12 cellular contexts compared by ENCODE assay signal in the genomic region with DNA sequence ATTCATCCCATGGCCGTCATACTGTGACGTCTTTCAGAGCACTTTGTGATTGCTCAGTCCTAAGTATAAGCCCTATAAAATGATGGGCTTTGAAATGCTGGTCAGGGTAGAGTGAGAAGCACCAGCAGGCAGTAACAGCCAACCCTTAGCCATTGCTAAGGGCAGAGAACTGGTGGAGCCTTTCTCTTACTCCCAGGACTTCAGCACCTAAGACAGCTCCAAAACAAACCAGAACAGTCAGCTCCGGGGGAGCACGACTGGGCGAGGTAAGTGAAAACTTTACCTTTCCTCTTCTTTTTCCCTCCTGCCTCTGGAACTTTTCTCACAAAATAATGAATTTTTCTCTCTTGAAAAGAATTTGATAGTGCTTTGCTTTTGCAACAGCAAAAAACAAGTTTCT. TPM values are rescaled to one million over a fixed set of nuclear protein-coding genes. Genes with fewer than 3 reads are reported as not detected.
A peak's percentile ranks its signal among the peaks of the same experiment; 100 is the strongest.
DNase-seq lines count a peak whose midpoint lies in the region; TF ChIP-seq lines count a peak whose summit lies in the region.
"Had no signal": no experiment of that assay in that cellular context is flagged by ENCODE, and none has a peak within 500 bp of the region (broad histone marks: within the 10 kb centered on the region; RNA-seq: fewer than 3 reads in every experiment).

A gene (plus strand): TSS at position 104 of the 400 bp plus-strand sequence. CDS start 1,381 bp downstream, outside the sequence.

- H3K27ac ChIP-seq in neural progenitor cell: no peak within 1 kb of the TSS
- H3K27ac ChIP-seq: gastrocnemius medialis had no signal

- H3K4me1 Mint-ChIP-seq in neural progenitor cell: no peaks in the 10 kb centered on the region

- no peaks in the 10 kb centered on the region for H3K9me3 Mint-ChIP-seq in neural progenitor cell

- DNase-seq in H7 (peak; percentile 32), NT2/D1 (ENCODE audit: low read depth, low spot score) (peak; percentile 35), dermis blood vessel endothelial cell (peak; percentile 62), neural progenitor cell (ENCODE audit: low spot score) (peak; percentile 82), GDM1 (lab: John Stamatoyannopoulos, UW) (no peak), SKM-1 (lab: John Stamatoyannopoulos, UW; ENCODE audit: unreplicated experiment) (no peak), GM10266 (ENCODE audit: extremely low spot score) (no peak), SHP77 treated with DMSO at 0.1 percent for 48 hours (lab: John Stamatoyannopoulos, UW) (no peak)
- DNase-seq: activated gamma-delta T cell treated with Interleukin-2 at 50 U/mL for 16 hours, gastrocnemius medialis, GOT3, SW 1271 had no signal

- no peak within 1 kb of the TSS for H3K4me3 ChIP-seq in H7 (ENCODE audit: insufficient read depth, low read depth, low read length)
- H3K4me3 ChIP-seq in NT2/D1 (ENCODE audit: insufficient read length, low read depth): no peak within 1 kb of the TSS
- H3K4me3 ChIP-seq in neural progenitor cell: no peak within 1 kb of the TSS
- H3K4me3 ChIP-seq: gastrocnemius medialis had no signal

- no peak within 1 kb of the TSS for H3K27ac Mint-ChIP-seq in neural progenitor cell

- TF ChIP-seq CTCF in neural progenitor cell (IDR thresholded peaks at IDR 0.05) (no peak), GM10266 (IDR thresholded peaks at IDR 0.05; ENCODE audit: control insufficient read depth, insufficient read depth, low read depth, missing control alignments) (no peak)

- no peak within 1 kb of the TSS for H2AFZ ChIP-seq in neural progenitor cell (replicated peaks)

- H3K36me3 Mint-ChIP-seq in neural progenitor cell: no peaks in the 10 kb centered on the region

- H4K20me1 ChIP-seq in neural progenitor cell (ENCODE audit: low read depth): no peaks in the 10 kb centered on the region

- peaks cover 2% of the 10 kb centered on the region for H3K27me3 Mint-ChIP-seq in neural progenitor cell (ENCODE audit: insufficient read depth, low read depth)

- H3K4me2 ChIP-seq in neural progenitor cell: no peak within 1 kb of the TSS

- H3K4me1 ChIP-seq in NT2/D1 (ENCODE audit: insufficient read depth, insufficient read length): no peaks in the 10 kb centered on the region
- H3K4me1 ChIP-seq in neural progenitor cell: no peaks in the 10 kb centered on the region
- H3K4me1 ChIP-seq: gastrocnemius medialis had no signal

- H3F3A ChIP-seq in neural progenitor cell (ENCODE audit: low read depth): no peaks in the 10 kb centered on the region

- H3K4me3 Mint-ChIP-seq in neural progenitor cell: no peak within 1 kb of the TSS

- no peaks in the 10 kb centered on the region for H3K79me2 ChIP-seq in neural progenitor cell (ENCODE audit: low read depth)

- H3K9me3 ChIP-seq in NT2/D1 (ENCODE audit: insufficient read depth, low read length) (no peaks in the 10 kb centered on the region), neural progenitor cell (ENCODE audit: low read depth) (no peaks in the 10 kb centered on the region)
- H3K9me3 ChIP-seq: gastrocnemius medialis had no signal

- H3K27me3 ChIP-seq in H7 (ENCODE audit: control insufficient read depth, insufficient read depth, low read length) (no peaks in the 10 kb centered on the region), NT2/D1 (ENCODE audit: insufficient read depth, insufficient read length) (no peaks in the 10 kb centered on the region), neural progenitor cell (no peaks in the 10 kb centered on the region)
- H3K27me3 ChIP-seq: gastrocnemius medialis had no signal

- no peak within 1 kb of the TSS for H3K9ac ChIP-seq in NT2/D1 (ENCODE audit: insufficient read length, low read depth)
- no peak within 1 kb of the TSS for H3K9ac ChIP-seq in neural progenitor cell

- H3K36me3 ChIP-seq in H7 (replicated peaks; ENCODE audit: control insufficient read depth, insufficient read depth, low read length) (no peaks in the 10 kb centered on the region), NT2/D1 (ENCODE audit: insufficient read depth, insufficient read length, low read length) (no peaks in the 10 kb centered on the region), neural progenitor cell (no peaks in the 10 kb centered on the region)
- H3K36me3 ChIP-seq: gastrocnemius medialis had no signal

RNA-seq across cellular contexts. Expression of the gene that starts here (rescaled TPM):
- total RNA-seq in H7 (2014; rRNA removed; shearing (Covaris generic)): not detected in 2 replicates
- total RNA-seq in dermis blood vessel endothelial cell: 0.56 and 1.7 TPM in 2 replicates
- total RNA-seq in neural progenitor cell (ENCODE audit: low replicate concordance): not detected in 2 replicates

Comparison
In these comparisons a context has a peak if more than half of its experiments do, and no peak if none do; other contexts are left out.
1. Peak in DNase-seq in H7; RNA of the gene not detected or under 1 TPM.
2. Peak in DNase-seq in neural progenitor cell; RNA of the gene not detected or under 1 TPM.
3. DNase-seq: peak in NT2/D1 (single experiment) and dermis blood vessel endothelial cell (single experiment); none in GDM1 (single experiment), SKM-1 (single experiment), GM10266 (single experiment) and SHP77 treated with DMSO at 0.1 percent for 48 hours (single experiment).